Comparison of ENCODE assay signal across 7 cellular contexts in genomic region chr3:14274999-14275961, GRCh38.
DNase-seq lines count a peak whose midpoint lies in the region; ATAC-seq and TF ChIP-seq lines count a peak whose summit lies in the region.

No MANE protein-coding gene starts in this region.

- no peaks in the 10 kb centered on the region for H3K9me3 Mint-ChIP-seq in WTC11

- POLR2A ChIA-PET in WTC11 (lab: Charles Lee) = interaction anchor here (1.0 kb wide), 1 partner anchor 127 kb away, joined by 3 read pairs; the partner anchor contains the start of gene SLC6A6

- peak; percentile 46; the same call in 1 of the 2 replicates for TF ChIP-seq CTCF in WTC11 (IDR thresholded peaks at IDR 0.05)
- peak; percentile 18 for TF ChIP-seq CTCF in lower lobe of right lung (IDR thresholded peaks at IDR 0.05)

- ATAC-seq in WTC11 = peak; percentile 25
- peak in 1 of 2 donors; percentile 15 for ATAC-seq in lower lobe of right lung

- intact Hi-C loops in lower lobe of right lung (cut with DNase I) = no loop called here

- H3K27ac Mint-ChIP-seq in WTC11 = no peak overlapping the region

- H3K27me3 ChIP-seq in lower lobe of right lung (ENCODE audit: low read depth) = peaks cover 4% of the 10 kb centered on the region

- H3K4me3 ChIP-seq in lower lobe of right lung = no peak overlapping the region

- H3K27me3 Mint-ChIP-seq in WTC11 (ENCODE audit: low read depth) = peaks cover under 1% of the 10 kb centered on the region; the same call in 1 of the 2 replicates

- H3K36me3 ChIP-seq in lower lobe of right lung = no peaks in the 10 kb centered on the region

- no peak overlapping the region for H3K4me3 Mint-ChIP-seq in WTC11

- H3K36me3 Mint-ChIP-seq in WTC11 = no peaks in the 10 kb centered on the region

- H3K27ac ChIP-seq in lower lobe of right lung = no peak overlapping the region

- peaks cover 86% of the 10 kb centered on the region for H3K4me1 Mint-ChIP-seq in WTC11

- H3K9me3 ChIP-seq in lower lobe of right lung = no peaks in the 10 kb centered on the region

- DNase-seq in ELR (ENCODE audit: low read depth) (peak; percentile 35), HuH-7.5 (ENCODE audit: low spot score) (peak; percentile 5), WTC11 (ENCODE audit: low spot score) (peak; percentile 55), lower lobe of right lung (no peak), DMS153 treated with DMSO at 0.1 percent for 48 hours (lab: John Stamatoyannopoulos, UW; ENCODE audit: unreplicated experiment) (no peak), AG08396 (ENCODE audit: low spot score) (no peak), MV-4-11 (lab: John Stamatoyannopoulos, UW) (no peak)

- CTCF ChIA-PET in WTC11 (lab: Charles Lee) = interaction anchor here (0.7 to 4.9 kb wide), 31 partner anchors 8 to 273 kb away, joined by 3 to 47 read pairs (median 4); no protein-coding TSS in a partner anchor

- H3K4me1 ChIP-seq in lower lobe of right lung = no peaks in the 10 kb centered on the region

TF ChIP-seq in WTC11, 78 proteins besides CTCF, POLR2A, EP300 and RAD21:
- TF ChIP-seq ESRRA (CRISPR knock-in tag; IDR thresholded peaks at IDR 0.05; ENCODE audit: borderline replicate concordance) = no peak
- TF ChIP-seq ZSCAN18 (CRISPR knock-in tag; IDR thresholded peaks at IDR 0.05) = no peak
- TF ChIP-seq ELF4 (CRISPR knock-in tag; IDR thresholded peaks at IDR 0.05; ENCODE audit: low read depth) = no peak
- TF ChIP-seq, protein P1, sequence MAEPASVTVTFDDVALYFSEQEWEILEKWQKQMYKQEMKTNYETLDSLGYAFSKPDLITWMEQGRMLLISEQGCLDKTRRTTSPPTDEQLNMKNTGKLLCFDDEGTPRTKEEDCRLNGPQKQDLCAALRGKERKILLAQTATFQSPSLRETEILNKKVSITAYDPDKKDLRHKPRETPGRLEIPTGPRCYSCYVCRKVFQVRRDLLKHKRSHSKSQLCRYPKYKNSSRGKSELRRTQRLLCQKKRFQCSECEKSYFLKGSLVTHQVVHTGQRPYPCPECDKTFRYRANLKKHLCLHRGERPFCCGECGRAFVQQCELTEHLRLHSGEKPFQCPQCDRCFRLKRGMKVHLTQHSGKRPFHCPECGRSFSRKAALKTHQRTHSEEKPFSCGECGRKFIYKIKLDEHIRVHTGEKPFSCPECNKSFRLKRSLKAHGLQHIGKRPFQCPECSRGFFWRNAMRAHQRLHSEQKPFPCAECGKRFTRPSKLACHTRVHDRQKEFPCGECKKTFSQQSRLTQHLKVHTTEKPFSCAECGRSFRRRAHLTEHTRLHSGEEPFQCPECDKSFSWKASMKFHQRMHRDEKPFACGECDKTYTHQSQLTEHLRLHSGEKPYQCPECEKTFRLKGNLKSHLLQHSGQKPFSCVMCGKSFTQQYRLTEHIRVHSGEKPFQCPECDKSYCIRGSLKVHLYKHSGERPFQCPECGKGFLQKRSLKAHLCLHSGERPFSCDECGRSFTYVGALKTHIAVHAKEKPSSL (CRISPR knock-in tag; conservative IDR thresholded peaks at IDR 0.05) = no peak
- no peak for TF ChIP-seq MYBL2 (CRISPR knock-in tag; IDR thresholded peaks at IDR 0.05)
- no peak for TF ChIP-seq CBFB (CRISPR knock-in tag; IDR thresholded peaks at IDR 0.05; ENCODE audit: low read depth)
- no peak for TF ChIP-seq ARID4B (CRISPR knock-in tag; IDR thresholded peaks at IDR 0.05; ENCODE audit: borderline replicate concordance)
- TF ChIP-seq, protein P2, sequence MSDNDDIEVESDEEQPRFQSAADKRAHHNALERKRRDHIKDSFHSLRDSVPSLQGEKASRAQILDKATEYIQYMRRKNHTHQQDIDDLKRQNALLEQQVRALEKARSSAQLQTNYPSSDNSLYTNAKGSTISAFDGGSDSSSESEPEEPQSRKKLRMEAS (CRISPR knock-in tag; IDR thresholded peaks at IDR 0.05) = peak; percentile 67; the same call in 1 of the 2 replicates
- TF ChIP-seq, protein P3, sequence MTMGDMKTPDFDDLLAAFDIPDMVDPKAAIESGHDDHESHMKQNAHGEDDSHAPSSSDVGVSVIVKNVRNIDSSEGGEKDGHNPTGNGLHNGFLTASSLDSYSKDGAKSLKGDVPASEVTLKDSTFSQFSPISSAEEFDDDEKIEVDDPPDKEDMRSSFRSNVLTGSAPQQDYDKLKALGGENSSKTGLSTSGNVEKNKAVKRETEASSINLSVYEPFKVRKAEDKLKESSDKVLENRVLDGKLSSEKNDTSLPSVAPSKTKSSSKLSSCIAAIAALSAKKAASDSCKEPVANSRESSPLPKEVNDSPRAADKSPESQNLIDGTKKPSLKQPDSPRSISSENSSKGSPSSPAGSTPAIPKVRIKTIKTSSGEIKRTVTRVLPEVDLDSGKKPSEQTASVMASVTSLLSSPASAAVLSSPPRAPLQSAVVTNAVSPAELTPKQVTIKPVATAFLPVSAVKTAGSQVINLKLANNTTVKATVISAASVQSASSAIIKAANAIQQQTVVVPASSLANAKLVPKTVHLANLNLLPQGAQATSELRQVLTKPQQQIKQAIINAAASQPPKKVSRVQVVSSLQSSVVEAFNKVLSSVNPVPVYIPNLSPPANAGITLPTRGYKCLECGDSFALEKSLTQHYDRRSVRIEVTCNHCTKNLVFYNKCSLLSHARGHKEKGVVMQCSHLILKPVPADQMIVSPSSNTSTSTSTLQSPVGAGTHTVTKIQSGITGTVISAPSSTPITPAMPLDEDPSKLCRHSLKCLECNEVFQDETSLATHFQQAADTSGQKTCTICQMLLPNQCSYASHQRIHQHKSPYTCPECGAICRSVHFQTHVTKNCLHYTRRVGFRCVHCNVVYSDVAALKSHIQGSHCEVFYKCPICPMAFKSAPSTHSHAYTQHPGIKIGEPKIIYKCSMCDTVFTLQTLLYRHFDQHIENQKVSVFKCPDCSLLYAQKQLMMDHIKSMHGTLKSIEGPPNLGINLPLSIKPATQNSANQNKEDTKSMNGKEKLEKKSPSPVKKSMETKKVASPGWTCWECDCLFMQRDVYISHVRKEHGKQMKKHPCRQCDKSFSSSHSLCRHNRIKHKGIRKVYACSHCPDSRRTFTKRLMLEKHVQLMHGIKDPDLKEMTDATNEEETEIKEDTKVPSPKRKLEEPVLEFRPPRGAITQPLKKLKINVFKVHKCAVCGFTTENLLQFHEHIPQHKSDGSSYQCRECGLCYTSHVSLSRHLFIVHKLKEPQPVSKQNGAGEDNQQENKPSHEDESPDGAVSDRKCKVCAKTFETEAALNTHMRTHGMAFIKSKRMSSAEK (CRISPR knock-in tag; IDR thresholded peaks at IDR 0.05; ENCODE audit: borderline replicate concordance) = 0 out of 2 replicates have a peak, but pooled peaks have one; percentile 21
- peak; percentile 44; the same call in 1 of the 2 replicates for TF ChIP-seq USF1 (CRISPR knock-in tag; IDR thresholded peaks at IDR 0.05)
- TF ChIP-seq, protein P4, sequence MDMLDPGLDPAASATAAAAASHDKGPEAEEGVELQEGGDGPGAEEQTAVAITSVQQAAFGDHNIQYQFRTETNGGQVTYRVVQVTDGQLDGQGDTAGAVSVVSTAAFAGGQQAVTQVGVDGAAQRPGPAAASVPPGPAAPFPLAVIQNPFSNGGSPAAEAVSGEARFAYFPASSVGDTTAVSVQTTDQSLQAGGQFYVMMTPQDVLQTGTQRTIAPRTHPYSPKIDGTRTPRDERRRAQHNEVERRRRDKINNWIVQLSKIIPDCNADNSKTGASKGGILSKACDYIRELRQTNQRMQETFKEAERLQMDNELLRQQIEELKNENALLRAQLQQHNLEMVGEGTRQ (CRISPR knock-in tag; IDR thresholded peaks at IDR 0.05) = peak; percentile 46; the same call in 1 of the 2 replicates

Comparison
In these comparisons a context has a peak if more than half of its experiments do, and no peak if none do; other contexts are left out.
1. DNase-seq: peak in ELR (single experiment), HuH-7.5 (single experiment) and WTC11 (single experiment); none in lower lobe of right lung (single experiment), DMS153 treated with DMSO at 0.1 percent for 48 hours (single experiment), AG08396 (single experiment) and MV-4-11 (single experiment).